ENCODE assay signal across 16 cellular contexts in the genomic region with DNA sequence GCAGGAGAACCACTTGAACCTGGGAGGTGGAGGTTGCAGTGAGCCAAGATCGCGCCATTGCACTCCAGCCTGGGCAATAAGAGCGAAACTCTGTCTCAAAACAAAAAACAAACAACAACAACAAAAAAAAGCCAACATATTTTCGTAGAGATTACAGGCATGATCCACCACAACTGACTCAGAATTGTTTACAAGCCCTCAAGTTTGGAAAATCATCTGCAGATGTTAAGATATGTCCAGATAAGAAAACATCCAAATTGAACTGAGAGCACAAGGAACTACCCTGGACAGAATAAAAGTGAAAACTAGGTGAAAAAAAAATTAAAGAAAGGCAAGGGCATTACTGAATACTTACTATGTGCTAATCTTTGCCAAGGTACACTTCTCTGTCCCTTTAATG.
A peak's percentile ranks its signal among the peaks of the same experiment; 100 is the strongest.
DNase-seq lines count a peak whose midpoint lies in the region; ATAC-seq and TF ChIP-seq lines count a peak whose summit lies in the region.
"Had no signal": no experiment of that assay in that cellular context is flagged by ENCODE, and none has a peak within 500 bp of the region (broad histone marks: within the 10 kb centered on the region; RNA-seq: fewer than 3 reads in every experiment).

No MANE protein-coding gene starts in this region.

- H3K9ac ChIP-seq in MM.1S (ENCODE audit: low read length), result no peak overlapping the region
- no peak overlapping the region for H3K9ac ChIP-seq in neural progenitor cell

- H3K9me3 ChIP-seq in MM.1S (replicated peaks; ENCODE audit: insufficient read depth, low read length) (no peaks in the 10 kb centered on the region), neural progenitor cell (ENCODE audit: low read depth) (no peaks in the 10 kb centered on the region), transverse colon (no peaks in the 10 kb centered on the region)

- H3K36me3 ChIP-seq in MM.1S (replicated peaks; ENCODE audit: insufficient read depth, low read length), result no peaks in the 10 kb centered on the region
- no peaks in the 10 kb centered on the region for H3K36me3 ChIP-seq in neural progenitor cell
- no peaks in the 10 kb centered on the region for H3K36me3 ChIP-seq in transverse colon

- in situ Hi-C loops in transverse colon (cut with MboI; ENCODE audit: low pct_ligation_motif_present in 1 of 4, low pct_unique_long_range_greater_than_20kb in 1 of 4, low sequenced_read_pairs in 3 of 4), result loop anchor here in 2 of 4 donors (10.0 kb wide), 2 partner anchors 197 to 207 kb away; no protein-coding TSS in a partner anchor

- H3K27me3 ChIP-seq in MM.1S (replicated peaks; ENCODE audit: insufficient read depth, low read length), result no peaks in the 10 kb centered on the region
- H3K27me3 ChIP-seq in neural progenitor cell, result no peaks in the 10 kb centered on the region
- H3K27me3 ChIP-seq in transverse colon, result no peaks in the 10 kb centered on the region

- H2AFZ ChIP-seq in MM.1S (ENCODE audit: low read length) (0 out of 2 replicates have a peak overlapping the region, but pooled peaks have one; percentile 3), neural progenitor cell (replicated peaks) (peak overlapping the region; percentile 8)

- H3K4me2 ChIP-seq in MM.1S (ENCODE audit: low read depth, low read length), result no peak overlapping the region
- no peak overlapping the region for H3K4me2 ChIP-seq in neural progenitor cell

- H3K27ac ChIP-seq in MM.1S (ENCODE audit: low read length) (no peak overlapping the region), neural progenitor cell (no peak overlapping the region), transverse colon (peak overlapping the region; percentile 33 to 67 (median 56))

- H3K4me1 ChIP-seq in MM.1S (ENCODE audit: low read length), result no peaks in the 10 kb centered on the region
- peaks cover 23% of the 10 kb centered on the region for H3K4me1 ChIP-seq in neural progenitor cell
- H3K4me1 ChIP-seq in transverse colon, result peaks cover 0 to 7% (median 2%) of the 10 kb centered on the region in 4 donors

- intact Hi-C loops in transverse colon (cut with DNase I; ENCODE audit: low total_unique reads), result loop anchor here (10.0 kb wide), 1 partner anchor 87 kb away; the partner anchor contains the start of gene WLS

- no peak overlapping the region for H3K4me3 Mint-ChIP-seq in neural progenitor cell
- no peak overlapping the region for H3K4me3 Mint-ChIP-seq in immature natural killer cell
- no peak overlapping the region for H3K4me3 Mint-ChIP-seq in glutamatergic neuron (ENCODE audit: unreplicated experiment)
- no peak overlapping the region for H3K4me3 Mint-ChIP-seq in activated T-helper 17 cell treated with anti-CD3 and anti-CD28 coated beads, Interleukin-2, amount 50 U/mL, for 72 hours
- H3K4me3 Mint-ChIP-seq: B cell; CD4-positive, alpha-beta memory T cell had no signal

- no peaks in the 10 kb centered on the region for H3F3A ChIP-seq in MM.1S (ENCODE audit: insufficient read depth, low read length)
- peaks cover 19% of the 10 kb centered on the region for H3F3A ChIP-seq in neural progenitor cell (ENCODE audit: low read depth)

- no peak for TF ChIP-seq POLR2A in transverse colon (IDR thresholded peaks at IDR 0.05)

- DNase-seq in MM.1S, result no peak
- DNase-seq in fibroblast of mammary gland (ENCODE audit: low read depth), result peak; percentile 43
- DNase-seq in neural progenitor cell (ENCODE audit: low spot score), result no peak
- no peak for DNase-seq in transverse colon
- no peak for DNase-seq in immature natural killer cell
- no peak for DNase-seq in glutamatergic neuron
- DNase-seq: CD4-positive, alpha-beta memory T cell; DMS79 treated with DMSO at 0.1 percent for 48 hours; GDM1; Kasumi-1; NCI-H187 treated with DMSO at 0.1 percent for 48 hours; NCI-H2171 treated with DMSO at 0.1 percent for 48 hours; NCI-H82; SHP77 had no signal

- 84 to 87% methylated on average over 4 of the region's 4 CpGs for WGBS in transverse colon (ENCODE audit: low coverage in 1 of 2), 2 donors

- H3K9me2 ChIP-seq in MM.1S (replicated peaks; ENCODE audit: insufficient read depth, low read length), result no peaks in the 10 kb centered on the region

- H3K4me3 ChIP-seq in MM.1S (ENCODE audit: low read length) (no peak overlapping the region), fibroblast of mammary gland (ENCODE audit: control insufficient read depth, low read depth, low read length) (no peak overlapping the region), neural progenitor cell (no peak overlapping the region), transverse colon (no peak overlapping the region)

- H3K27me3 Mint-ChIP-seq in neural progenitor cell (ENCODE audit: insufficient read depth, low read depth) (peaks cover 4% of the 10 kb centered on the region), immature natural killer cell (ENCODE audit: low read depth in 3 of 3) (peaks cover 0 to 3% (median 0%) of the 10 kb centered on the region in 3 donors), glutamatergic neuron (ENCODE audit: unreplicated experiment) (no peaks in the 10 kb centered on the region)
- peaks cover 2% of the 10 kb centered on the region for H3K27me3 Mint-ChIP-seq in activated T-helper 17 cell treated with anti-CD3 and anti-CD28 coated beads, Interleukin-2, amount 50 U/mL, for 72 hours

- H3K4me1 Mint-ChIP-seq in neural progenitor cell, result peaks cover 46% of the 10 kb centered on the region
- no peaks in the 10 kb centered on the region for H3K4me1 Mint-ChIP-seq in immature natural killer cell
- H3K4me1 Mint-ChIP-seq in glutamatergic neuron (ENCODE audit: low read depth, unreplicated experiment), result peaks cover 2% of the 10 kb centered on the region
- no peaks in the 10 kb centered on the region for H3K4me1 Mint-ChIP-seq in activated T-helper 17 cell treated with anti-CD3 and anti-CD28 coated beads, Interleukin-2, amount 50 U/mL, for 72 hours
- H3K4me1 Mint-ChIP-seq: B cell had no signal

- H3K9me3 Mint-ChIP-seq in neural progenitor cell, result peaks cover 6% of the 10 kb centered on the region
- H3K9me3 Mint-ChIP-seq in immature natural killer cell, result peaks cover 0 to 6% (median 0%) of the 10 kb centered on the region in 6 donors
- H3K9me3 Mint-ChIP-seq in glutamatergic neuron (ENCODE audit: unreplicated experiment), result no peaks in the 10 kb centered on the region
- H3K9me3 Mint-ChIP-seq in activated T-helper 17 cell treated with anti-CD3 and anti-CD28 coated beads, Interleukin-2, amount 50 U/mL, for 72 hours, result no peaks in the 10 kb centered on the region

- TF ChIP-seq CTCF in MM.1S (IDR thresholded peaks at IDR 0.05; ENCODE audit: low read length) (no peak), fibroblast of mammary gland (conservative IDR thresholded peaks at IDR 0.05; ENCODE audit: control insufficient read depth, insufficient read depth, low read depth, low read length) (no peak), neural progenitor cell (IDR thresholded peaks at IDR 0.05) (no peak), transverse colon (IDR thresholded peaks at IDR 0.05) (no peak), glutamatergic neuron (IDR thresholded peaks at IDR 0.05; ENCODE audit: partially characterized antibody, unreplicated experiment) (no peak)

- H4K20me1 ChIP-seq in MM.1S (ENCODE audit: insufficient read depth, low read length) (no peaks in the 10 kb centered on the region), neural progenitor cell (ENCODE audit: low read depth) (no peaks in the 10 kb centered on the region)

- no peak for TF ChIP-seq EP300 in transverse colon (IDR thresholded peaks at IDR 0.05; ENCODE audit: low read depth)

- H3K79me2 ChIP-seq in MM.1S (ENCODE audit: low read length) (no peaks in the 10 kb centered on the region), neural progenitor cell (ENCODE audit: low read depth) (no peaks in the 10 kb centered on the region)

- H3K36me3 Mint-ChIP-seq in neural progenitor cell (no peaks in the 10 kb centered on the region), immature natural killer cell (no peaks in the 10 kb centered on the region), glutamatergic neuron (ENCODE audit: unreplicated experiment) (no peaks in the 10 kb centered on the region)
- no peaks in the 10 kb centered on the region for H3K36me3 Mint-ChIP-seq in activated T-helper 17 cell treated with anti-CD3 and anti-CD28 coated beads, Interleukin-2, amount 50 U/mL, for 72 hours (ENCODE audit: low read depth)
- H3K36me3 Mint-ChIP-seq: CD4-positive, alpha-beta memory T cell had no signal

- no peak overlapping the region for H3K27ac Mint-ChIP-seq in neural progenitor cell
- H3K27ac Mint-ChIP-seq in immature natural killer cell, result no peak overlapping the region
- H3K27ac Mint-ChIP-seq in glutamatergic neuron (ENCODE audit: unreplicated experiment), result no peak overlapping the region
- no peak overlapping the region for H3K27ac Mint-ChIP-seq in activated T-helper 17 cell treated with anti-CD3 and anti-CD28 coated beads, Interleukin-2, amount 50 U/mL, for 72 hours
- H3K27ac Mint-ChIP-seq: B cell; CD4-positive, alpha-beta memory T cell had no signal

- no peak for ATAC-seq in activated T-helper 17 cell treated with anti-CD3 and anti-CD28 coated beads, Interleukin-2, amount 50 U/mL, for 72 hours (replicated peaks)

Comparison
In these comparisons a context has a peak if more than half of its experiments do, and no peak if none do; other contexts are left out.
1. H3K27ac ChIP-seq: peak in transverse colon (4 of 4); none in MM.1S (single experiment) and neural progenitor cell (single experiment).